8 cellular contexts compared by ENCODE assay signal in genomic region chr9:137070906-137071275, GRCh38. TPM values are rescaled to one million over a fixed set of nuclear protein-coding genes. Genes with fewer than 3 reads are reported as not detected.
A peak's percentile ranks its signal among the peaks of the same experiment; 100 is the strongest.
DNase-seq lines count a peak whose midpoint lies in the region; ATAC-seq and TF ChIP-seq lines count a peak whose summit lies in the region.

No MANE protein-coding gene starts in this region.

- no peaks in the 10 kb centered on the region for H3K36me3 ChIP-seq in MG63
- H3K36me3 ChIP-seq in ascending aorta: no peaks in the 10 kb centered on the region
- no peaks in the 10 kb centered on the region for H3K36me3 ChIP-seq in subcutaneous abdominal adipose tissue (ENCODE audit: control insufficient read depth in 5 of 5, insufficient read depth in 5 of 5, low read length in 5 of 5)

- TF ChIP-seq CTCF in ascending aorta (IDR thresholded peaks at IDR 0.05): no peak

- H3K27me3 ChIP-seq in MG63 (no peaks in the 10 kb centered on the region), ascending aorta (peaks cover 15% of the 10 kb centered on the region), subcutaneous abdominal adipose tissue (ENCODE audit: control insufficient read depth in 5 of 5, insufficient read depth in 4 of 5, low read length in 5 of 5) (peaks cover 3 to 19% (median 12%) of the 10 kb centered on the region in 5 donors)

- H3K27me3 Mint-ChIP-seq in activated T-cell treated with anti-CD3 and anti-CD28 coated beads, Interleukin-2, amount 50 U/mL, for 72 hours (ENCODE audit: low read depth): no peaks in the 10 kb centered on the region

- no peak for ATAC-seq in activated T-cell treated with anti-CD3 and anti-CD28 coated beads, Interleukin-2, amount 50 U/mL, for 72 hours (replicated peaks in 1 of 2)

- no peaks in the 10 kb centered on the region for H3K36me3 Mint-ChIP-seq in activated T-cell treated with anti-CD3 and anti-CD28 coated beads, Interleukin-2, amount 50 U/mL, for 72 hours (ENCODE audit: insufficient read depth in 2 of 2)

- H3K27ac ChIP-seq in ascending aorta (no peak overlapping the region), subcutaneous abdominal adipose tissue (ENCODE audit: low read depth, low read length) (no peak overlapping the region)

- peak overlapping the region in 4 of 5 donors; percentile 26 to 33 (median 28) for H3K9ac ChIP-seq in subcutaneous abdominal adipose tissue (ENCODE audit: low read length in 5 of 5)

- intact Hi-C loops in ascending aorta (cut with DNase I): no loop called here

- H3K4me1 ChIP-seq in ascending aorta (peaks cover 0 to 6% of the 10 kb centered on the region in 2 donors), subcutaneous abdominal adipose tissue (ENCODE audit: control insufficient read depth in 5 of 5, insufficient read depth in 5 of 5, low read length in 5 of 5) (peaks cover 0 to 18% (median 10%) of the 10 kb centered on the region in 5 donors)

- H3K4me3 Mint-ChIP-seq in activated T-cell treated with anti-CD3 and anti-CD28 coated beads, Interleukin-2, amount 50 U/mL, for 72 hours: peak overlapping the region; percentile 85 to 96

- H3K4me3 ChIP-seq in MG63 (peak overlapping the region; percentile 48), ascending aorta (peak overlapping the region; percentile 47 to 63), subcutaneous abdominal adipose tissue (ENCODE audit: low read depth in 1 of 5, low read length in 5 of 5) (peak overlapping the region in 4 of 5 donors; percentile 15 to 61 (median 42))

- H3K27ac Mint-ChIP-seq in activated T-cell treated with anti-CD3 and anti-CD28 coated beads, Interleukin-2, amount 50 U/mL, for 72 hours: peak overlapping the region; percentile 59

- peaks cover 23% of the 10 kb centered on the region for H3K4me1 Mint-ChIP-seq in activated T-cell treated with anti-CD3 and anti-CD28 coated beads, Interleukin-2, amount 50 U/mL, for 72 hours (ENCODE audit: low read depth)

- no peak for DNase-seq in activated T-cell treated with anti-CD3 and anti-CD28 coated beads, Interleukin-2, amount 50 U/mL, for 72 hours
- DNase-seq in activated T-cell treated with anti-CD3 and anti-CD28 coated beads, Interleukin-2, amount 50 U/mL, for 1 hour: no peak
- DNase-seq in MG63: no peak
- no peak for DNase-seq in ascending aorta (ENCODE audit: low spot score in 2 of 2)
- peak; percentile 69 for DNase-seq in inferior parietal cortex (ENCODE audit: extremely low spot score)
- DNase-seq in AG20443 (ENCODE audit: low spot score): no peak
- DNase-seq in EL: no peak

- H3K9me3 Mint-ChIP-seq in activated T-cell treated with anti-CD3 and anti-CD28 coated beads, Interleukin-2, amount 50 U/mL, for 72 hours: no peaks in the 10 kb centered on the region

- H3K9me3 ChIP-seq in MG63 (no peaks in the 10 kb centered on the region), ascending aorta (no peaks in the 10 kb centered on the region), subcutaneous abdominal adipose tissue (ENCODE audit: control insufficient read depth in 5 of 5, low read length in 5 of 5) (no peaks in the 10 kb centered on the region)

RNA-seq across cellular contexts. Expression of gene SAPCD2, which starts 0.5 kb away (rescaled TPM):
- 1 to 10 TPM; 6.6 to 8.4 TPM for total RNA-seq in activated T-cell treated with anti-CD3 and anti-CD28 coated beads, Interleukin-2, amount 50 U/mL, for 72 hours
- total RNA-seq in MG63 (2014; rRNA removed; shearing (Covaris generic); ENCODE audit: low replicate concordance): 20.8 and 32.5 TPM in 2 replicates
- total RNA-seq in ascending aorta: 8.7 TPM

RNA-seq across cellular contexts. Expression of gene UAP1L1, which starts 6.4 kb away (rescaled TPM):
- total RNA-seq in activated T-cell treated with anti-CD3 and anti-CD28 coated beads, Interleukin-2, amount 50 U/mL, for 72 hours: 10 to 100 TPM; 13.6 to 14.3 TPM
- total RNA-seq in MG63 (2014; rRNA removed; shearing (Covaris generic); ENCODE audit: low replicate concordance): 8.2 and 12.2 TPM in 2 replicates
- total RNA-seq in ascending aorta: 17.1 TPM

RNA-seq across cellular contexts. Expression of gene MAN1B1, which starts 15.9 kb away (rescaled TPM):
- 10 to 100 TPM; 40.3 to 45.8 TPM for total RNA-seq in activated T-cell treated with anti-CD3 and anti-CD28 coated beads, Interleukin-2, amount 50 U/mL, for 72 hours
- 77.1 and 83.1 TPM in 2 replicates for total RNA-seq in MG63 (2014; rRNA removed; shearing (Covaris generic); ENCODE audit: low replicate concordance)
- total RNA-seq in ascending aorta: 85.3 TPM

RNA-seq across cellular contexts. Expression of gene ENTPD2, which starts 17.0 kb away (rescaled TPM):
- under 1 TPM; 0.28 to 0.48 TPM for total RNA-seq in activated T-cell treated with anti-CD3 and anti-CD28 coated beads, Interleukin-2, amount 50 U/mL, for 72 hours
- not detected in 2 replicates for total RNA-seq in MG63 (2014; rRNA removed; shearing (Covaris generic); ENCODE audit: low replicate concordance)
- total RNA-seq in ascending aorta: not detected

RNA-seq across cellular contexts. Expression of gene NPDC1, which starts 24.9 kb away (rescaled TPM):
- total RNA-seq in activated T-cell treated with anti-CD3 and anti-CD28 coated beads, Interleukin-2, amount 50 U/mL, for 72 hours: 10 to 100 TPM; 27.2 to 28.7 TPM
- 86.9 and 253 TPM in 2 replicates for total RNA-seq in MG63 (2014; rRNA removed; shearing (Covaris generic); ENCODE audit: low replicate concordance)
- 579 TPM for total RNA-seq in ascending aorta
